8 cellular contexts compared by ENCODE assay signal in genomic region chr1:31723828-31724359, GRCh38. TPM values are rescaled to one million over a fixed set of nuclear protein-coding genes. Genes with fewer than 3 reads are reported as not detected.
DNase-seq lines count a peak whose midpoint lies in the region; ATAC-seq, FAIRE-seq and TF ChIP-seq lines count a peak whose summit lies in the region.

No MANE protein-coding gene starts in this region.

- no peaks in the 10 kb centered on the region for H3K79me2 ChIP-seq in fibroblast of lung (ENCODE audit: control insufficient read depth, insufficient read depth, low read length)

- no peak overlapping the region for H3K4me2 ChIP-seq in fibroblast of lung (ENCODE audit: extremely low read depth, insufficient read depth, low read length)

- no peak for ATAC-seq in activated CD4-positive, CD25-positive, alpha-beta regulatory T cell treated with anti-CD3 and anti-CD28 coated beads, Interleukin-2, amount 50 U/mL, for 24 hours

- no peak overlapping the region for H3K4me3 ChIP-seq in AG10803 (ENCODE audit: low read length)
- H3K4me3 ChIP-seq in fibroblast of lung (replicated peaks in 1 of 4; ENCODE audit: control extremely low read depth in 1 of 4, insufficient read depth in 1 of 4, low read depth in 3 of 4, low read length in 4 of 4): no peak overlapping the region
- no peak overlapping the region for H3K4me3 ChIP-seq in kidney (ENCODE audit: low read length in 2 of 2)

- H3K36me3 ChIP-seq in fibroblast of lung (ENCODE audit: control insufficient read depth, insufficient read depth, low read length) (no peaks in the 10 kb centered on the region), kidney (ENCODE audit: control insufficient read depth in 1 of 2, insufficient read depth in 2 of 2, low read length in 2 of 2) (no peaks in the 10 kb centered on the region)

- H3K4me1 ChIP-seq in fibroblast of lung (ENCODE audit: control insufficient read depth, extremely low read depth, insufficient read depth, low read length) (no peaks in the 10 kb centered on the region), kidney (ENCODE audit: control insufficient read depth in 1 of 2, insufficient read depth in 1 of 2, low read depth in 1 of 2, low read length in 2 of 2) (peaks cover 0 to 2% of the 10 kb centered on the region in 2 donors)

- H3K27ac ChIP-seq in fibroblast of lung (ENCODE audit: insufficient read depth, low read length) (no peak overlapping the region), kidney (ENCODE audit: low read depth in 2 of 2, low read length in 2 of 2) (no peak overlapping the region)

- H3K9me3 ChIP-seq in fibroblast of lung (ENCODE audit: control insufficient read depth, insufficient read depth, low read depth, low read length) (no peaks in the 10 kb centered on the region), kidney (ENCODE audit: control insufficient read depth in 1 of 2, low read length in 2 of 2) (no peaks in the 10 kb centered on the region)

- intact Hi-C loops in posterior cingulate gyrus (cut with DNase I) (no loop called here), kidney (cut with DNase I) (no loop called here)

- H4K20me1 ChIP-seq in fibroblast of lung (ENCODE audit: control insufficient read depth, extremely low read depth, insufficient read depth, low read length): no peaks in the 10 kb centered on the region

- FAIRE-seq in kidney (lab: Jason Lieb, UNC): no peak

- peaks cover 2% of the 10 kb centered on the region for H3K27me3 ChIP-seq in fibroblast of lung (ENCODE audit: control insufficient read depth, insufficient read depth, low read length)

- DNase-seq in AG10803 (ENCODE audit: low read depth): peak; percentile 65
- peak; percentile 77 for DNase-seq in HuH-7 (ENCODE audit: low spot score)
- DNase-seq in activated CD4-positive, alpha-beta T cell treated with anti-CD3 and anti-CD28 coated beads, Interleukin-2, amount 50 U/mL, for 4 hours: peak; percentile 21 to 22
- peak; percentile 67 to 75 for DNase-seq in fibroblast of lung (ENCODE audit: low read depth in 2 of 2)
- DNase-seq in posterior cingulate gyrus: peak; percentile 53 to 95 (median 70)
- no peak for DNase-seq in kidney
- no peak for DNase-seq in NCI-H2029 (lab: John Stamatoyannopoulos, UW)

- H2AFZ ChIP-seq in fibroblast of lung (ENCODE audit: low read length): no peak overlapping the region

- TF ChIP-seq CTCF in AG10803 (conservative IDR thresholded peaks at IDR 0.05; ENCODE audit: low read length): no peak
- no peak for TF ChIP-seq CTCF in fibroblast of lung (conservative IDR thresholded peaks at IDR 0.05 in 1 of 2, IDR thresholded peaks at IDR 0.05 in 1 of 2; ENCODE audit: low read depth in 1 of 2, low read length in 2 of 2)
- no peak for TF ChIP-seq CTCF in kidney (IDR thresholded peaks at IDR 0.05; ENCODE audit: borderline replicate concordance, extremely low read depth, insufficient read depth)

- H3K9ac ChIP-seq in fibroblast of lung (ENCODE audit: insufficient read depth, low read length) (no peak overlapping the region), kidney (ENCODE audit: low read length in 2 of 2) (no peak overlapping the region)

RNA-seq across cellular contexts. Expression of gene COL16A1, which starts 20.1 kb away (rescaled TPM):
- total RNA-seq in fibroblast of lung (80.3 and 150 TPM in 2 replicates), kidney (29.0 TPM)
- polyA plus RNA-seq in fibroblast of lung (20.9 and 21.0 TPM in 2 replicates), kidney (ENCODE audit: insufficient read depth, low read depth, low replicate concordance) (9.2 TPM)
- 57.9 and 61.9 TPM in 2 replicates for polyA plus RNA-seq in fibroblast of lung (2012)
- polyA minus RNA-seq in fibroblast of lung (ENCODE audit: low replicate concordance): 42.9 and 69.1 TPM in 2 replicates

RNA-seq across cellular contexts. Expression of gene ADGRB2, which starts 40.2 kb away (rescaled TPM):
- total RNA-seq in fibroblast of lung (7.4 and 10.4 TPM in 2 replicates), kidney (3.2 TPM)
- polyA plus RNA-seq in fibroblast of lung (4.4 and 4.8 TPM in 2 replicates), kidney (ENCODE audit: insufficient read depth, low read depth, low replicate concordance) (5.3 TPM)
- polyA plus RNA-seq in fibroblast of lung (2012): 9.7 and 10.0 TPM in 2 replicates
- 12.0 and 13.2 TPM in 2 replicates for polyA minus RNA-seq in fibroblast of lung (ENCODE audit: low replicate concordance)

Comparison
In these comparisons a context has a peak if more than half of its experiments do, and no peak if none do; other contexts are left out.
1. DNase-seq: peak in AG10803 (single experiment), HuH-7 (single experiment), activated CD4-positive, alpha-beta T cell treated with anti-CD3 and anti-CD28 coated beads, Interleukin-2, amount 50 U/mL, for 4 hours (2 of 2), fibroblast of lung (2 of 2) and posterior cingulate gyrus (10 of 10); none in kidney (single experiment) and NCI-H2029 (single experiment).